ENCODE assay signal across 1 cellular context in genomic region chr15:84235573-84235972, GRCh38. TPM values are rescaled to one million over a fixed set of nuclear protein-coding genes. Genes with fewer than 3 reads are reported as not detected.
"Had no signal": no experiment of that assay in that cellular context is flagged by ENCODE, and none has a peak within 500 bp of the region (broad histone marks: within the 10 kb centered on the region; RNA-seq: fewer than 3 reads in every experiment).

A gene with protein sequence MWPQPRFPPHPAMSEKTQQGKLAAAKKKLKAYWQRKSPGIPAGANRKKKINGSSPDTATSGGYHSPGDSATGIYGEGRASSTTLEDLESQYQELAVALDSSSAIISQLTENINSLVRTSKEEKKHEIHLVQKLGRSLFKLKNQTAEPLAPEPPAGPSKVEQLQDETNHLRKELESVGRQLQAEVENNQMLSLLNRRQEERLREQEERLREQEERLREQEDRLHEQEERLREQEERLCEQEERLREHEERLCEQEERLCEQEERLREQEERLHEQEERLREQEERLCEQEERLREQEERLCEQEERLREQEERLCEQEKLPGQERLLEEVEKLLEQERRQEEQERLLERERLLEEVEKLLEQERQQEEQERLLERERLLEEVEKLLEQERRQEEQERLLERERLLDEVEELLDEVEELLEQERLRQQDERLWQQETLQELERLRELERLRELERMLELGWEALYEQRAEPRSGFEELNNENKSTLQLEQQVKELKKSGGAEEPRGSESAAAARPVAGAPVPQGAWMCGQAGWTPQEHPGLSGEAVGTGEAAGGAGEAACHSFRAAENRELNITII (plus strand): TSS chr15:84235773. CDS start chr15:84235835, 62 bp downstream.

RNA-seq across cellular contexts. Expression of the gene that starts here (rescaled TPM):
- total RNA-seq: ascending aorta had no signal
